1 cellular context compared by ENCODE assay signal in genomic region chr4:144787365-144788263, GRCh38.
TF ChIP-seq lines count a peak whose summit lies in the region.

No MANE protein-coding gene starts in this region.

TF ChIP-seq in GM12878, 131 proteins besides CTCF, POLR2A, EP300 and RAD21 (continued from another document):
- TF ChIP-seq, protein P1, sequence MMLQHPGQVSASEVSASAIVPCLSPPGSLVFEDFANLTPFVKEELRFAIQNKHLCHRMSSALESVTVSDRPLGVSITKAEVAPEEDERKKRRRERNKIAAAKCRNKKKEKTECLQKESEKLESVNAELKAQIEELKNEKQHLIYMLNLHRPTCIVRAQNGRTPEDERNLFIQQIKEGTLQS (IDR thresholded peaks at IDR 0.05; ENCODE audit: borderline replicate concordance, extremely low read depth, low read depth, low read length), result no peak
- 0 out of 2 replicates have a peak, but pooled peaks have one; percentile 31 for TF ChIP-seq GABPA (IDR thresholded peaks at IDR 0.05; ENCODE audit: low read depth)
- TF ChIP-seq IRF4 (IDR thresholded peaks at IDR 0.05; ENCODE audit: low read depth, low read length), result peak; percentile 79; the same call in 1 of the 2 replicates
- TF ChIP-seq TCF7 (IDR thresholded peaks at IDR 0.05; ENCODE audit: borderline replicate concordance), result peak; percentile 44; the same call in 1 of the 2 replicates
- peak; percentile 87 for TF ChIP-seq JUNB (IDR thresholded peaks at IDR 0.05)
- peak; percentile 61; the same call in 1 of the 2 replicates for TF ChIP-seq SMC3 (IDR thresholded peaks at IDR 0.05; ENCODE audit: borderline replicate concordance, low read length)
- TF ChIP-seq, protein P2, sequence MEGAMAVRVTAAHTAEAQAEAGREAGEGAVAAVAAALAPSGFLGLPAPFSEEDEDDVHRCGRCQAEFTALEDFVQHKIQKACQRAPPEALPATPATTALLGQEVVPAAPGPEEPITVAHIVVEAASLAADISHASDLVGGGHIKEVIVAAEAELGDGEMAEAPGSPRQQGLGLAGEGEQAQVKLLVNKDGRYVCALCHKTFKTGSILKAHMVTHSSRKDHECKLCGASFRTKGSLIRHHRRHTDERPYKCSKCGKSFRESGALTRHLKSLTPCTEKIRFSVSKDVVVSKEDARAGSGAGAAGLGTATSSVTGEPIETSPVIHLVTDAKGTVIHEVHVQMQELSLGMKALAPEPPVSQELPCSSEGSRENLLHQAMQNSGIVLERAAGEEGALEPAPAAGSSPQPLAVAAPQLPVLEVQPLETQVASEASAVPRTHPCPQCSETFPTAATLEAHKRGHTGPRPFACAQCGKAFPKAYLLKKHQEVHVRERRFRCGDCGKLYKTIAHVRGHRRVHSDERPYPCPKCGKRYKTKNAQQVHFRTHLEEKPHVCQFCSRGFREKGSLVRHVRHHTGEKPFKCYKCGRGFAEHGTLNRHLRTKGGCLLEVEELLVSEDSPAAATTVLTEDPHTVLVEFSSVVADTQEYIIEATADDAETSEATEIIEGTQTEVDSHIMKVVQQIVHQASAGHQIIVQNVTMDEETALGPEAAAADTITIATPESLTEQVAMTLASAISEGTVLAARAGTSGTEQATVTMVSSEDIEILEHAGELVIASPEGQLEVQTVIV (IDR thresholded peaks at IDR 0.05; ENCODE audit: borderline replicate concordance, partially characterized antibody), result no peak
- TF ChIP-seq ZNF384 (IDR thresholded peaks at IDR 0.05; ENCODE audit: borderline replicate concordance, low read depth, low read length), result no peak
- TF ChIP-seq CHD1 (IDR thresholded peaks at IDR 0.05; ENCODE audit: low read depth, low read length), result no peak
- TF ChIP-seq IKZF1 (conservative IDR thresholded peaks at IDR 0.05), result 0 out of 2 replicates have a peak, but pooled peaks have one; percentile 20
- TF ChIP-seq BCL11A (IDR thresholded peaks at IDR 0.05; ENCODE audit: low read depth, low read length), result peak; percentile 91; the same call in 1 of the 2 replicates
- TF ChIP-seq POLR2AphosphoS5 (IDR thresholded peaks at IDR 0.05; ENCODE audit: low read length), result no peak
- peak; percentile 64; the same call in 1 of the 2 replicates for TF ChIP-seq DPF2 (IDR thresholded peaks at IDR 0.05)
- TF ChIP-seq MTA2 (IDR thresholded peaks at IDR 0.05; ENCODE audit: low read depth), result peak; percentile 62
- TF ChIP-seq, protein P3, sequence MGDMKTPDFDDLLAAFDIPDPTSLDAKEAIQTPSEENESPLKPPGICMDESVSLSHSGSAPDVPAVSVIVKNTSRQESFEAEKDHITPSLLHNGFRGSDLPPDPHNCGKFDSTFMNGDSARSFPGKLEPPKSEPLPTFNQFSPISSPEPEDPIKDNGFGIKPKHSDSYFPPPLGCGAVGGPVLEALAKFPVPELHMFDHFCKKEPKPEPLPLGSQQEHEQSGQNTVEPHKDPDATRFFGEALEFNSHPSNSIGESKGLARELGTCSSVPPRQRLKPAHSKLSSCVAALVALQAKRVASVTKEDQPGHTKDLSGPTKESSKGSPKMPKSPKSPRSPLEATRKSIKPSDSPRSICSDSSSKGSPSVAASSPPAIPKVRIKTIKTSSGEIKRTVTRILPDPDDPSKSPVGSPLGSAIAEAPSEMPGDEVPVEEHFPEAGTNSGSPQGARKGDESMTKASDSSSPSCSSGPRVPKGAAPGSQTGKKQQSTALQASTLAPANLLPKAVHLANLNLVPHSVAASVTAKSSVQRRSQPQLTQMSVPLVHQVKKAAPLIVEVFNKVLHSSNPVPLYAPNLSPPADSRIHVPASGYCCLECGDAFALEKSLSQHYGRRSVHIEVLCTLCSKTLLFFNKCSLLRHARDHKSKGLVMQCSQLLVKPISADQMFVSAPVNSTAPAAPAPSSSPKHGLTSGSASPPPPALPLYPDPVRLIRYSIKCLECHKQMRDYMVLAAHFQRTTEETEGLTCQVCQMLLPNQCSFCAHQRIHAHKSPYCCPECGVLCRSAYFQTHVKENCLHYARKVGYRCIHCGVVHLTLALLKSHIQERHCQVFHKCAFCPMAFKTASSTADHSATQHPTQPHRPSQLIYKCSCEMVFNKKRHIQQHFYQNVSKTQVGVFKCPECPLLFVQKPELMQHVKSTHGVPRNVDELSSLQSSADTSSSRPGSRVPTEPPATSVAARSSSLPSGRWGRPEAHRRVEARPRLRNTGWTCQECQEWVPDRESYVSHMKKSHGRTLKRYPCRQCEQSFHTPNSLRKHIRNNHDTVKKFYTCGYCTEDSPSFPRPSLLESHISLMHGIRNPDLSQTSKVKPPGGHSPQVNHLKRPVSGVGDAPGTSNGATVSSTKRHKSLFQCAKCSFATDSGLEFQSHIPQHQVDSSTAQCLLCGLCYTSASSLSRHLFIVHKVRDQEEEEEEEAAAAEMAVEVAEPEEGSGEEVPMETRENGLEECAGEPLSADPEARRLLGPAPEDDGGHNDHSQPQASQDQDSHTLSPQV (IDR thresholded peaks at IDR 0.05), result no peak
- no peak for TF ChIP-seq YBX1 (IDR thresholded peaks at IDR 0.05)
- TF ChIP-seq IKZF2 (IDR thresholded peaks at IDR 0.05), result peak in 1 of 2 experiments; percentile 39; a peak in 1 of 4 replicates
- no peak for TF ChIP-seq CBFB (IDR thresholded peaks at IDR 0.05; ENCODE audit: low read depth)
- peak; percentile 70 for TF ChIP-seq RUNX3 (IDR thresholded peaks at IDR 0.05; ENCODE audit: low read length)
- TF ChIP-seq, protein P4, sequence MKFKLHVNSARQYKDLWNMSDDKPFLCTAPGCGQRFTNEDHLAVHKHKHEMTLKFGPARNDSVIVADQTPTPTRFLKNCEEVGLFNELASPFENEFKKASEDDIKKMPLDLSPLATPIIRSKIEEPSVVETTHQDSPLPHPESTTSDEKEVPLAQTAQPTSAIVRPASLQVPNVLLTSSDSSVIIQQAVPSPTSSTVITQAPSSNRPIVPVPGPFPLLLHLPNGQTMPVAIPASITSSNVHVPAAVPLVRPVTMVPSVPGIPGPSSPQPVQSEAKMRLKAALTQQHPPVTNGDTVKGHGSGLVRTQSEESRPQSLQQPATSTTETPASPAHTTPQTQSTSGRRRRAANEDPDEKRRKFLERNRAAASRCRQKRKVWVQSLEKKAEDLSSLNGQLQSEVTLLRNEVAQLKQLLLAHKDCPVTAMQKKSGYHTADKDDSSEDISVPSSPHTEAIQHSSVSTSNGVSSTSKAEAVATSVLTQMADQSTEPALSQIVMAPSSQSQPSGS (IDR thresholded peaks at IDR 0.05; ENCODE audit: low read length), result no peak
- no peak for TF ChIP-seq ZNF274 (IDR thresholded peaks at IDR 0.05; ENCODE audit: insufficient read depth, insufficient read length)
- no peak for TF ChIP-seq BRCA1 (IDR thresholded peaks at IDR 0.05; ENCODE audit: low read depth, low read length)
- TF ChIP-seq NFIC (IDR thresholded peaks at IDR 0.05; ENCODE audit: low read depth, low read length), result peak; percentile 62; the same call in 1 of the 2 replicates
- no peak for TF ChIP-seq SIN3A (IDR thresholded peaks at IDR 0.05; ENCODE audit: low read depth, low read length)
